In the genomic region with DNA sequence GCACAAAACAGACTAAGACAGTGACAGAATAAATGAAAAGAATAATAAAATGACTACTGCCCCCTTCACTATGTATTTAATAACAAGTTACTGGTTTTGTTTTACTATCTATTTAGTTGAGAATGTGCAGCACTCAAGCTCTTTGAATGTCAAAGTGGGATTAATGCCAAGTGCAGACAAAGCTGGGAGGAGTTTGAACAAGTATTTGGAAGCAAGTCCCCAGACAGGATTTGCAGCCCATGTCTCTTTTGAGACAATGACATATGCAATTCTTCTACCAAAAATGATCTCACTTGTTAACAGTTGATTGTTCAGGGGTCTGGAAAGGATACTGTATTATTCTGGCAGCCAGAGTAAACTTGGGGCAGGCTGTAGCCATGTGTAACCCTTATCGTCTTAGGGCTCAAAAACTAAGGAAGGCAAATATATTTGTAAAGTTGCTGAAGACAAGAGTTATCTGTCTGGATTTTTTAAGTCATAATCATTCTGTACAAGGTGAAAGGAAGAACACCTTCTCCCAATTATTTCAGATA, we compare ENCODE assay signal across 1 cellular context.
TF ChIP-seq lines count a peak whose summit lies in the region.

No MANE protein-coding gene starts in this region.

TF ChIP-seq in K562, 482 proteins besides CTCF, POLR2A, EP300 and RAD21:
- TF ChIP-seq SRSF9 (IDR thresholded peaks at IDR 0.05; ENCODE audit: borderline replicate concordance, low read depth, low read length) (no peak), NFIC (IDR thresholded peaks at IDR 0.05) (0 out of 2 replicates have a peak, but pooled peaks have one; percentile 6), ZNF699 (CRISPR knock-in tag; IDR thresholded peaks at IDR 0.05; ENCODE audit: insufficient replicate concordance) (no peak), XRCC5 (IDR thresholded peaks at IDR 0.05; ENCODE audit: low read depth, low read length) (no peak)
- TF ChIP-seq, protein P1, sequence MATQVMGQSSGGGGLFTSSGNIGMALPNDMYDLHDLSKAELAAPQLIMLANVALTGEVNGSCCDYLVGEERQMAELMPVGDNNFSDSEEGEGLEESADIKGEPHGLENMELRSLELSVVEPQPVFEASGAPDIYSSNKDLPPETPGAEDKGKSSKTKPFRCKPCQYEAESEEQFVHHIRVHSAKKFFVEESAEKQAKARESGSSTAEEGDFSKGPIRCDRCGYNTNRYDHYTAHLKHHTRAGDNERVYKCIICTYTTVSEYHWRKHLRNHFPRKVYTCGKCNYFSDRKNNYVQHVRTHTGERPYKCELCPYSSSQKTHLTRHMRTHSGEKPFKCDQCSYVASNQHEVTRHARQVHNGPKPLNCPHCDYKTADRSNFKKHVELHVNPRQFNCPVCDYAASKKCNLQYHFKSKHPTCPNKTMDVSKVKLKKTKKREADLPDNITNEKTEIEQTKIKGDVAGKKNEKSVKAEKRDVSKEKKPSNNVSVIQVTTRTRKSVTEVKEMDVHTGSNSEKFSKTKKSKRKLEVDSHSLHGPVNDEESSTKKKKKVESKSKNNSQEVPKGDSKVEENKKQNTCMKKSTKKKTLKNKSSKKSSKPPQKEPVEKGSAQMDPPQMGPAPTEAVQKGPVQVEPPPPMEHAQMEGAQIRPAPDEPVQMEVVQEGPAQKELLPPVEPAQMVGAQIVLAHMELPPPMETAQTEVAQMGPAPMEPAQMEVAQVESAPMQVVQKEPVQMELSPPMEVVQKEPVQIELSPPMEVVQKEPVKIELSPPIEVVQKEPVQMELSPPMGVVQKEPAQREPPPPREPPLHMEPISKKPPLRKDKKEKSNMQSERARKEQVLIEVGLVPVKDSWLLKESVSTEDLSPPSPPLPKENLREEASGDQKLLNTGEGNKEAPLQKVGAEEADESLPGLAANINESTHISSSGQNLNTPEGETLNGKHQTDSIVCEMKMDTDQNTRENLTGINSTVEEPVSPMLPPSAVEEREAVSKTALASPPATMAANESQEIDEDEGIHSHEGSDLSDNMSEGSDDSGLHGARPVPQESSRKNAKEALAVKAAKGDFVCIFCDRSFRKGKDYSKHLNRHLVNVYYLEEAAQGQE (CRISPR knock-in tag; IDR thresholded peaks at IDR 0.05; ENCODE audit: low read depth): no peak
